15 cellular contexts compared by ENCODE assay signal in genomic region chr11:61764606-61765260, GRCh38. TPM values are rescaled to one million over a fixed set of nuclear protein-coding genes. Genes with fewer than 3 reads are reported as not detected.
A peak's percentile ranks its signal among the peaks of the same experiment; 100 is the strongest.
DNase-seq lines count a peak whose midpoint lies in the region; ATAC-seq and TF ChIP-seq lines count a peak whose summit lies in the region.
"Had no signal": no experiment of that assay in that cellular context is flagged by ENCODE, and none has a peak within 500 bp of the region (broad histone marks: within the 10 kb centered on the region; RNA-seq: fewer than 3 reads in every experiment).

No MANE protein-coding gene starts in this region.

- H3K9me3 ChIP-seq in NT2/D1 (ENCODE audit: insufficient read depth, low read length) = no peaks in the 10 kb centered on the region
- H3K9me3 ChIP-seq in liver (ENCODE audit: control insufficient read depth in 4 of 4, low read length in 3 of 4) = no peaks in the 10 kb centered on the region
- H3K9me3 ChIP-seq: right lobe of liver had no signal

- H3K36me3 Mint-ChIP-seq in activated CD4-positive, alpha-beta T cell treated with anti-CD3 and anti-CD28 coated beads, Interleukin-2, amount 10 ng/mL, durations not matched to agents 7 days and 5 days (ENCODE audit: low read depth) = no peaks in the 10 kb centered on the region
- H3K36me3 Mint-ChIP-seq in activated CD8-positive, alpha-beta memory T cell treated with anti-CD3 and anti-CD28 coated beads, Interleukin-2, amount 10 ng/mL, durations not matched to agents 7 days and 5 days = no peaks in the 10 kb centered on the region

- WGBS in liver = 64% methylated on average over 22 of the region's 22 CpGs

- no peak for ATAC-seq in activated CD8-positive, alpha-beta memory T cell treated with anti-CD3 and anti-CD28 coated beads, Interleukin-2, amount 10 ng/mL, durations not matched to agents 7 days and 5 days
- ATAC-seq: activated CD8-positive, alpha-beta T cell treated with anti-CD3 and anti-CD28 coated beads for 36 hours had no signal

- TF ChIP-seq CTCF in dorsolateral prefrontal cortex (IDR thresholded peaks at IDR 0.05 in 54 of 56, conservative IDR thresholded peaks at IDR 0.05 in 2 of 56; ENCODE audit: low read depth in 1 of 56, partially characterized antibody in 56 of 56) = peak in 1 of 56 donors; percentile 14
- TF ChIP-seq CTCF in liver (IDR thresholded peaks at IDR 0.05; ENCODE audit: low read depth, low read length, missing input control) = no peak

- H3K27ac ChIP-seq in dorsolateral prefrontal cortex (peak overlapping the region in 57 of 59 donors; percentile 15 to 99 (median 95)), liver (ENCODE audit: low read depth in 1 of 2, low read length in 2 of 2) (peak overlapping the region; percentile 81 to 98), temporal lobe (ENCODE audit: low read depth, low read length) (peak overlapping the region; percentile 96)

- POLR2A ChIA-PET in activated CD4-positive, alpha-beta T cell treated with anti-CD3 and anti-CD28 coated beads, Interleukin-2, amount 10 ng/mL, durations not matched to agents 7 days and 5 days (lab: Charles Lee) = no interaction called here

- CTCF ChIA-PET in activated CD4-positive, alpha-beta T cell treated with anti-CD3 and anti-CD28 coated beads, Interleukin-2, amount 10 ng/mL, durations not matched to agents 7 days and 5 days (lab: Charles Lee) = interaction anchor here (1.0 to 1.2 kb wide), 2 partner anchors 12 to 17 kb away, joined by 3 to 5 read pairs; no protein-coding TSS in a partner anchor
- CTCF ChIA-PET in activated CD8-positive, alpha-beta memory T cell treated with anti-CD3 and anti-CD28 coated beads, Interleukin-2, amount 10 ng/mL, durations not matched to agents 7 days and 5 days (lab: Charles Lee) = interaction anchor here (1.7 to 1.8 kb wide), 3 partner anchors 9 to 18 kb away, joined by 4 to 5 read pairs (median 4); no protein-coding TSS in a partner anchor

- H3K27ac Mint-ChIP-seq in activated CD4-positive, alpha-beta T cell treated with anti-CD3 and anti-CD28 coated beads, Interleukin-2, amount 10 ng/mL, durations not matched to agents 7 days and 5 days = no peak overlapping the region
- H3K27ac Mint-ChIP-seq in activated CD8-positive, alpha-beta memory T cell treated with anti-CD3 and anti-CD28 coated beads, Interleukin-2, amount 10 ng/mL, durations not matched to agents 7 days and 5 days = no peak overlapping the region
- H3K27ac Mint-ChIP-seq: activated CD8-positive, alpha-beta T cell treated with anti-CD3 and anti-CD28 coated beads for 36 hours had no signal

- intact Hi-C loops in dorsolateral prefrontal cortex (cut with DNase I) = no loop called here

- H3K27me3 Mint-ChIP-seq in activated CD4-positive, alpha-beta T cell treated with anti-CD3 and anti-CD28 coated beads, Interleukin-2, amount 10 ng/mL, durations not matched to agents 7 days and 5 days = no peaks in the 10 kb centered on the region
- H3K27me3 Mint-ChIP-seq in activated CD8-positive, alpha-beta memory T cell treated with anti-CD3 and anti-CD28 coated beads, Interleukin-2, amount 10 ng/mL, durations not matched to agents 7 days and 5 days = no peaks in the 10 kb centered on the region
- H3K27me3 Mint-ChIP-seq: activated CD8-positive, alpha-beta T cell treated with anti-CD3 and anti-CD28 coated beads for 36 hours had no signal

- DNase-seq in NT2/D1 (ENCODE audit: low read depth, low spot score) (no peak), dorsolateral prefrontal cortex (no peak), globus pallidus (ENCODE audit: low spot score) (no peak)
- DNase-seq in activated CD4-positive, alpha-beta T cell treated with anti-CD3 and anti-CD28 coated beads, Interleukin-2, amount 10 ng/mL, durations not matched to agents 7 days and 5 days = no peak
- no peak for DNase-seq in activated CD8-positive, alpha-beta memory T cell treated with anti-CD3 and anti-CD28 coated beads, Interleukin-2, amount 10 ng/mL, durations not matched to agents 7 days and 5 days
- DNase-seq: activated CD8-positive, alpha-beta T cell treated with anti-CD3 and anti-CD28 coated beads for 36 hours; foreskin melanocyte; mammary epithelial cell; NCI-H146; NCI-H446; right lobe of liver; stimulated activated CD4-positive, alpha-beta T cell treated with anti-CD3 and anti-CD28 coated beads, Interleukin-2, amount 100 ng/mL, for 24 hours had no signal

- H3K4me3 ChIP-seq in NT2/D1 (ENCODE audit: insufficient read length, low read depth) = no peak overlapping the region
- H3K4me3 ChIP-seq in dorsolateral prefrontal cortex = peak overlapping the region in 2 of 59 donors; percentile 14 to 20
- H3K4me3 ChIP-seq in liver (ENCODE audit: low read depth in 1 of 3, low read length in 3 of 3) = no peak overlapping the region
- H3K4me3 ChIP-seq: right lobe of liver had no signal

- no peak overlapping the region for H3K4me3 Mint-ChIP-seq in activated CD4-positive, alpha-beta T cell treated with anti-CD3 and anti-CD28 coated beads, Interleukin-2, amount 10 ng/mL, durations not matched to agents 7 days and 5 days
- no peak overlapping the region for H3K4me3 Mint-ChIP-seq in activated CD8-positive, alpha-beta memory T cell treated with anti-CD3 and anti-CD28 coated beads, Interleukin-2, amount 10 ng/mL, durations not matched to agents 7 days and 5 days
- H3K4me3 Mint-ChIP-seq: activated CD8-positive, alpha-beta T cell treated with anti-CD3 and anti-CD28 coated beads for 36 hours; neural crest cell had no signal

- H3K9ac ChIP-seq in NT2/D1 (ENCODE audit: insufficient read length, low read depth) = peak overlapping the region; percentile 61
- peak overlapping the region in 1 of 2 donors; percentile 19 for H3K9ac ChIP-seq in liver (ENCODE audit: low read depth in 1 of 2, low read length in 2 of 2)

- peaks cover 71% of the 10 kb centered on the region for H3K4me1 ChIP-seq in NT2/D1 (ENCODE audit: insufficient read depth, insufficient read length)
- H3K4me1 ChIP-seq in liver (ENCODE audit: control insufficient read depth in 4 of 4, insufficient read depth in 4 of 4, low read length in 3 of 4) = peaks cover 18 to 48% (median 32%) of the 10 kb centered on the region in 4 donors

- H3K9me3 Mint-ChIP-seq in activated CD4-positive, alpha-beta T cell treated with anti-CD3 and anti-CD28 coated beads, Interleukin-2, amount 10 ng/mL, durations not matched to agents 7 days and 5 days = no peaks in the 10 kb centered on the region
- no peaks in the 10 kb centered on the region for H3K9me3 Mint-ChIP-seq in activated CD8-positive, alpha-beta memory T cell treated with anti-CD3 and anti-CD28 coated beads, Interleukin-2, amount 10 ng/mL, durations not matched to agents 7 days and 5 days (ENCODE audit: low read depth)
- H3K9me3 Mint-ChIP-seq: activated CD8-positive, alpha-beta T cell treated with anti-CD3 and anti-CD28 coated beads for 36 hours; neural crest cell had no signal

- no peaks in the 10 kb centered on the region for H3K4me1 Mint-ChIP-seq in activated CD4-positive, alpha-beta T cell treated with anti-CD3 and anti-CD28 coated beads, Interleukin-2, amount 10 ng/mL, durations not matched to agents 7 days and 5 days
- H3K4me1 Mint-ChIP-seq in activated CD8-positive, alpha-beta memory T cell treated with anti-CD3 and anti-CD28 coated beads, Interleukin-2, amount 10 ng/mL, durations not matched to agents 7 days and 5 days = no peaks in the 10 kb centered on the region

- H3K27me3 ChIP-seq in NT2/D1 (ENCODE audit: insufficient read depth, insufficient read length) (no peaks in the 10 kb centered on the region), dorsolateral prefrontal cortex (no peaks in the 10 kb centered on the region), liver (ENCODE audit: control insufficient read depth in 4 of 4, insufficient read depth in 4 of 4, low read length in 3 of 4) (no peaks in the 10 kb centered on the region)
- H3K27me3 ChIP-seq: right lobe of liver had no signal

- peaks cover 18% of the 10 kb centered on the region for H3K36me3 ChIP-seq in NT2/D1 (ENCODE audit: insufficient read depth, insufficient read length, low read length)
- no peaks in the 10 kb centered on the region for H3K36me3 ChIP-seq in liver (ENCODE audit: control insufficient read depth in 4 of 4, insufficient read depth in 3 of 4, low read depth in 1 of 4, low read length in 3 of 4)
- H3K36me3 ChIP-seq: right lobe of liver had no signal

- TF ChIP-seq RAD21 in liver (IDR thresholded peaks at IDR 0.05) = no peak

TF ChIP-seq in liver, 16 proteins besides CTCF, POLR2A, EP300 and RAD21 (continues in another document):
- TF ChIP-seq NR2F2 (IDR thresholded peaks at IDR 0.05) (no peak), JUND (IDR thresholded peaks at IDR 0.05) (no peak)

RNA-seq across cellular contexts. Expression of gene MYRF, which starts 12.3 kb away (rescaled TPM):
- 100 to 1,000 TPM in 87 of 120 experiments, 10 to 100 TPM in 33; 23.0 to 708 (median 141) TPM for total RNA-seq in dorsolateral prefrontal cortex
- 1 to 10 TPM; 3.5 to 6.5 TPM for total RNA-seq in liver
- polyA plus RNA-seq in liver = 1 to 10 TPM; 4.4 to 4.5 TPM
- total RNA-seq in temporal lobe = 1.2 TPM
- total RNA-seq in activated CD4-positive, alpha-beta T cell treated with anti-CD3 and anti-CD28 coated beads, Interleukin-2, amount 10 ng/mL, durations not matched to agents 7 days and 5 days = 1 to 10 TPM; 1.1 to 1.2 TPM
- 1 to 10 TPM; 2.1 to 2.2 TPM for total RNA-seq in activated CD8-positive, alpha-beta memory T cell treated with anti-CD3 and anti-CD28 coated beads, Interleukin-2, amount 10 ng/mL, durations not matched to agents 7 days and 5 days

RNA-seq across cellular contexts. Expression of gene TMEM258, which starts 27.7 kb away (rescaled TPM):
- 100 to 1,000 TPM in 1 of 120 experiments, 10 to 100 TPM in 119; 40.6 to 123 (median 65.5) TPM for total RNA-seq in dorsolateral prefrontal cortex
- 10 to 100 TPM; 31.0 to 77.8 TPM for total RNA-seq in liver
- polyA plus RNA-seq in liver = 100 to 1,000 TPM; 120 to 136 TPM
- total RNA-seq in temporal lobe = 17.2 TPM
- 100 to 1,000 TPM; 154 to 160 TPM for total RNA-seq in activated CD4-positive, alpha-beta T cell treated with anti-CD3 and anti-CD28 coated beads, Interleukin-2, amount 10 ng/mL, durations not matched to agents 7 days and 5 days
- total RNA-seq in activated CD8-positive, alpha-beta memory T cell treated with anti-CD3 and anti-CD28 coated beads, Interleukin-2, amount 10 ng/mL, durations not matched to agents 7 days and 5 days = 100 to 1,000 TPM; 138 to 157 TPM

RNA-seq across cellular contexts. Expression of gene FEN1, which starts 28.0 kb away (rescaled TPM):
- total RNA-seq in dorsolateral prefrontal cortex = 10 to 100 TPM in 100 of 120 experiments, 1 to 10 TPM in 20; 4.7 to 24.3 (median 13.8) TPM
- 10 to 100 TPM in 1 of 2 donors, 1 to 10 TPM in 1; 9.0 to 46.5 TPM for total RNA-seq in liver
- polyA plus RNA-seq in liver = 10 to 100 TPM in 1 of 2 donors, 1 to 10 TPM in 1; 4.5 to 10.0 TPM
- 10.6 TPM for total RNA-seq in temporal lobe
- total RNA-seq in activated CD4-positive, alpha-beta T cell treated with anti-CD3 and anti-CD28 coated beads, Interleukin-2, amount 10 ng/mL, durations not matched to agents 7 days and 5 days = 100 to 1,000 TPM in 1 of 2 experiments, 10 to 100 TPM in 1; 98.6 to 118 TPM
- 100 to 1,000 TPM; 141 to 150 TPM for total RNA-seq in activated CD8-positive, alpha-beta memory T cell treated with anti-CD3 and anti-CD28 coated beads, Interleukin-2, amount 10 ng/mL, durations not matched to agents 7 days and 5 days

RNA-seq across cellular contexts. Expression of gene FADS1, which starts 52.1 kb away (rescaled TPM):
- 100 to 1,000 TPM in 23 of 120 experiments, 10 to 100 TPM in 97; 47.3 to 195 (median 80.7) TPM for total RNA-seq in dorsolateral prefrontal cortex
- 100 to 1,000 TPM in 1 of 2 donors, 10 to 100 TPM in 1; 72.7 to 137 TPM for total RNA-seq in liver
- 10 to 100 TPM; 16.8 to 44.8 TPM for polyA plus RNA-seq in liver
- total RNA-seq in temporal lobe = 50.4 TPM
- 10 to 100 TPM; 25.7 to 27.1 TPM for total RNA-seq in activated CD4-positive, alpha-beta T cell treated with anti-CD3 and anti-CD28 coated beads, Interleukin-2, amount 10 ng/mL, durations not matched to agents 7 days and 5 days
- 10 to 100 TPM; 33.8 to 35.4 TPM for total RNA-seq in activated CD8-positive, alpha-beta memory T cell treated with anti-CD3 and anti-CD28 coated beads, Interleukin-2, amount 10 ng/mL, durations not matched to agents 7 days and 5 days
